In the genomic region with DNA sequence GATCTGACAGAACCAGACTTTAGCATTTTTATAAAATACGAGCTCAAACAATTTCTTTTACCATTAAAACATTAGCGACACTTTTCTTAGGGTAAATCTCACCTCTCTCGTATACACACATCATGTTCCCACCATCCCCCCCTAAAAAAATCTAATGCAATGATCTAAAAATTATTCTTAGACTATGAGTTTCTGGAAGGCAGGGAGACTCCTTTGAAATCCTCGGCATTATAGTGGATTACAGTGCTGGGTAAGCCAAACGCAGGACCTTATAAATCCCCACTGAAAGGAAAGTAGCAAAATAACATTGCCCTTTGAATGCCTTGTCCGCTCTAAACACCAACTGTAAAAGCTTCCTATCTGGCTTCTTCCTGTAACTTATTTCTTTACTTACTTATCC, we compare ENCODE assay signal across 22 cellular contexts.
"Had no signal": no experiment of that assay in that cellular context is flagged by ENCODE, and none has a peak within 500 bp of the region (broad histone marks: within the 10 kb centered on the region; RNA-seq: fewer than 3 reads in every experiment).

No MANE protein-coding gene starts in this region.

- H3K4me3 ChIP-seq: MG63, SJSA1, SK-N-MC had no signal

- H3K4me1 ChIP-seq: SJSA1 had no signal

- H3K9me3 ChIP-seq: MG63, SJSA1 had no signal

- H3K27me3 ChIP-seq: MG63, SJSA1 had no signal

- DNase-seq: Karpas-422, KG1, MG63, NCI-H1092, NCI-H1105 treated with DMSO at 0.1 percent for 48 hours, NCI-H1417 treated with DMSO at 0.1 percent for 48 hours, NCI-H146, NCI-H187, NCI-H2029, NCI-H2081 treated with DMSO at 0.1 percent for 48 hours, NCI-H2171, NCI-H226, NCI-H446, NCI-H510A, NCI-H524 treated with DMSO at 0.1 percent for 48 hours, NCI-H69, NCI-H774, Right ventricle myocardium superior, RPMI8226, SIG-M5 had no signal

- H3K27ac ChIP-seq: SJSA1, SK-N-MC had no signal
